In the genomic region with DNA sequence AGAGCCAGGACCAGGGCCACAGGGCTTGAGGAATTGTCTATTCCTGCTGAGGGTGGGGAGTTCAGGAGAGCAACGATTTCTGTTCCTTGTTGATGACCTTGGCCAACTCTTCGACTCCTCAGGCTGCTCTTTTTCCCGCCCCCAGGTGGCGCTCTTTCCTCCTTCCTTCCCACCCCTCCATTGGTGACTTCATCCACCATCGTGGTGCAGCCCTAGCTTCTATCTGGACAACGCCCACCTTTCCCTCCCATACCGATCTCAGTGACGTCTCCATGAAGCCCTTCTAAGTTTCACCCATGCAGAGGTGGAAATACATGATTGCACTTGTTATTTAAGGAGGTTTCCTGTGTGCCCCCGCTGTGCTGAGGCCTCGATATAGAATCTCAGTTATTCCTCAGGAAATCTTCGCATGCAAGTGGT, we compare ENCODE assay signal across 8 cellular contexts.
A peak's percentile ranks its signal among the peaks of the same experiment; 100 is the strongest.
DNase-seq lines count a peak whose midpoint lies in the region; ATAC-seq and TF ChIP-seq lines count a peak whose summit lies in the region.

No MANE protein-coding gene starts in this region.

- ATAC-seq in HG03025 (IDR thresholded peaks at IDR 0.05; ENCODE audit: low FRiP score, unreplicated experiment), result peak; percentile 35
- peak; percentile 22 for ATAC-seq in stimulated activated naive CD8-positive, alpha-beta T cell treated with anti-CD3 and anti-CD28 coated beads, Interleukin-15, Interleukin-2, amounts not matched to agents 100 U/mL and 50 U/mL, for 24 hours
- ATAC-seq in GM18861 (IDR thresholded peaks at IDR 0.05; ENCODE audit: unreplicated experiment), result no peak

- TF ChIP-seq CTCF in GM12872 (IDR thresholded peaks at IDR 0.05; ENCODE audit: insufficient read depth, low read depth, low read length), result peak; percentile 81

- DNase-seq in SHP77 (lab: John Stamatoyannopoulos, UW) (peak; percentile 32 to 38), left kidney (ENCODE audit: low read depth, low spot score) (peak; percentile 73), NCI-H2227 treated with DMSO at 0.1 percent for 48 hours (lab: John Stamatoyannopoulos, UW) (no peak)
- DNase-seq in activated naive CD8-positive, alpha-beta T cell treated with anti-CD3 and anti-CD28 coated beads, Interleukin-2, amount 50 U/mL, for 16 hours (ENCODE audit: low read depth, low spot score), result peak; percentile 23
- peak; percentile 84 for DNase-seq in stimulated activated naive CD8-positive, alpha-beta T cell treated with anti-CD3 and anti-CD28 coated beads, Interleukin-15, Interleukin-2, amounts not matched to agents 100 U/mL and 50 U/mL, for 24 hours
